30 cellular contexts compared by ENCODE assay signal in genomic region chr6:56176741-56177140, GRCh38.
"Had no signal": no experiment of that assay in that cellular context is flagged by ENCODE, and none has a peak within 500 bp of the region (broad histone marks: within the 10 kb centered on the region; RNA-seq: fewer than 3 reads in every experiment).

No MANE protein-coding gene starts in this region.

- H3K4me3 ChIP-seq: ovary, psoas muscle, skin epidermis, smooth muscle cell, spleen, suprapubic skin, testis, tibial artery, transverse colon, upper lobe of right lung, uterus had no signal

- H3K9ac ChIP-seq: parathyroid adenoma had no signal

- H3K36me3 ChIP-seq: neutrophil, ovary, spleen, suprapubic skin, transverse colon, upper lobe of right lung, uterus had no signal

- H3K27ac ChIP-seq: neutrophil, ovary, parathyroid adenoma, psoas muscle, skin epidermis, spleen, suprapubic skin, testis, tibial artery, transverse colon, upper lobe of right lung, uterus had no signal

- H2AFZ ChIP-seq: parathyroid adenoma had no signal

- DNase-seq: naive thymus-derived CD8-positive, alpha-beta T cell; nephron progenitor cell; nucleus accumbens; ovary; posterior cingulate gyrus; psoas muscle; spleen; stimulated activated CD4-positive, alpha-beta T cell treated with anti-CD3 and anti-CD28 coated beads, Interleukin-12 subunit alpha, Interleukin-12 subunit beta, amount 100 ng/mL, for 4 hours; stimulated activated CD4-positive, alpha-beta T cell treated with anti-CD3 and anti-CD28 coated beads, Interleukin-1b, Interleukin-23, amount 100 ng/mL, for 48 hours; stimulated activated CD4-positive, alpha-beta T cell treated with anti-CD3 and anti-CD28 coated beads, Interleukin-4, amount 100 ng/mL, for 1 hour; stimulated activated CD4-positive, alpha-beta T cell treated with anti-CD3 and anti-CD28 coated beads, Interleukin-4, amount 100 ng/mL, for 4 hours; stimulated activated CD8-positive, alpha-beta memory T cell treated with anti-CD3 and anti-CD28 coated beads, Interleukin-4, amount 100 ng/mL, for 48 hours; stimulated activated naive CD4-positive, alpha-beta T cell; stimulated activated naive CD8-positive, alpha-beta T cell treated with anti-CD3 and anti-CD28 coated beads, Interleukin-15, amount 100 ng/mL, for 72 hours; stimulated activated naive CD8-positive, alpha-beta T cell treated with anti-CD3 and anti-CD28 coated beads, Interleukin-15, Interleukin-2, amounts not matched to agents 100 U/mL and 50 U/mL, for 24 hours; substantia nigra; testis; tibial artery; transverse colon; upper lobe of right lung; uterus had no signal

- H3K9me3 ChIP-seq: neutrophil, ovary, testis had no signal

- H3K4me2 ChIP-seq: smooth muscle cell had no signal

- H3K27me3 ChIP-seq: neutrophil, ovary, spleen, suprapubic skin, testis, tibial artery, transverse colon, upper lobe of right lung, uterus had no signal

- H3K4me1 ChIP-seq: parathyroid adenoma, psoas muscle, spleen, suprapubic skin, testis, tibial artery, transverse colon, upper lobe of right lung had no signal

- H3K79me2 ChIP-seq: parathyroid adenoma had no signal

- ATAC-seq: naive thymus-derived CD8-positive, alpha-beta T cell; natural killer cell treated with Interleukin-12 subunit alpha and Interleukin-12 subunit beta and Interleukin-15 and Interleukin-18, amount 100 ng/mL, for 72 hours; psoas muscle; right cardiac atrium; sciatic nerve; stimulated activated memory B cell treated with anti-CD40 and anti-IgM and Interleukin-4, amounts not matched to agents 10 μg/mL and 1 μg/mL and 100 μg/mL, for 72 hours; stimulated activated naive CD8-positive, alpha-beta T cell treated with anti-CD3 and anti-CD28 coated beads, Interleukin-15, amount 100 ng/mL, for 72 hours; stimulated activated naive CD8-positive, alpha-beta T cell treated with anti-CD3 and anti-CD28 coated beads, Interleukin-15, Interleukin-2, amounts not matched to agents 100 U/mL and 50 U/mL, for 24 hours; upper lobe of right lung had no signal
